In the genomic region with DNA sequence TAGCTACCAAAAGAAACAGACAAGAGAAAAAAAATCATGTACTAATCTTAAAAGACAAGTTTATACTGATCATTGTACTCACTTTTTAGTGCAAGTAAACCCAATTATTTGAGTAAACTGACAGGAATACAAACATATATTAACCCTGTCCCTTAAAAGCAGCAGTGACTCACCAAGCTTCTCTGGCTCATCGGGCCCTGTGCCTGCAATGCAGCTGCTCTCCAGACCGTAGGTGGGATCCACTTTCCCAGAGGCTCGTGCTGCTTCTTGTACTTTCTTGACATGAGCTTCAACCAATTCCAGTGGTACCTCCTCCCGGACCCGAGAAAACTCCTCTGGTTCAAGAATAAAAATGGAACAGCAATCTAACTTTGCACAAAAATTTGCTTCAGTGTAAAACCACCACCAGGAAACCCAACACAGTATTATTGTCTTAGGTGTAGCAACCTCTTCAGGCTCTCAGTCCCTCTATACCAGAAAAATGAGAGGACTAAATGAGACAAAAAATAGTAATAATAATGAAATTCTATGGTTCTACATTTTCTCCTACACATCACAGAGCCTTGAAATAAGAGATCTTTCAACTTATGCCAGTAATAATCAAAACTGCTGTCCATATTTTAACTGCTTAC, we compare ENCODE assay signal across 15 cellular contexts.
DNase-seq lines count a peak whose midpoint lies in the region; ATAC-seq, FAIRE-seq and TF ChIP-seq lines count a peak whose summit lies in the region.
"Had no signal": no experiment of that assay in that cellular context is flagged by ENCODE, and none has a peak within 500 bp of the region (broad histone marks: within the 10 kb centered on the region; RNA-seq: fewer than 3 reads in every experiment).

No MANE protein-coding gene starts in this region.

- peaks cover 7% of the 10 kb centered on the region for H3K4me1 Mint-ChIP-seq in progenitor cell of endocrine pancreas (ENCODE audit: low read depth)
- H3K4me1 Mint-ChIP-seq: activated naive CD8-positive, alpha-beta T cell treated with anti-CD3 and anti-CD28 coated beads, Interleukin-2, amount 10 ng/mL, durations not matched to agents 7 days and 5 days had no signal

- TF ChIP-seq CTCF in epithelial cell of esophagus (IDR thresholded peaks at IDR 0.05; ENCODE audit: insufficient read depth, low read depth, low read length, missing control alignments): no peak
- TF ChIP-seq CTCF in progenitor cell of endocrine pancreas (IDR thresholded peaks at IDR 0.05; ENCODE audit: unreplicated experiment): no peak

- ATAC-seq in GM21786 (IDR thresholded peaks at IDR 0.05; ENCODE audit: unreplicated experiment): no peak
- no peak for ATAC-seq in GM18517 (IDR thresholded peaks at IDR 0.05; ENCODE audit: unreplicated experiment)
- ATAC-seq: stimulated activated naive CD8-positive, alpha-beta T cell treated with anti-CD3 and anti-CD28 coated beads, Interleukin-15, Interleukin-2, amounts not matched to agents 100 U/mL and 50 U/mL, for 24 hours had no signal

- no peak overlapping the region for H3K4me3 ChIP-seq in epithelial cell of esophagus (ENCODE audit: low read length)

- H3K27me3 Mint-ChIP-seq in progenitor cell of endocrine pancreas: no peaks in the 10 kb centered on the region
- H3K27me3 Mint-ChIP-seq: activated naive CD8-positive, alpha-beta T cell treated with anti-CD3 and anti-CD28 coated beads, Interleukin-2, amount 10 ng/mL, durations not matched to agents 7 days and 5 days had no signal

- H3K27ac Mint-ChIP-seq in progenitor cell of endocrine pancreas: peak overlapping the region; percentile 78
- H3K27ac Mint-ChIP-seq: activated naive CD8-positive, alpha-beta T cell treated with anti-CD3 and anti-CD28 coated beads, Interleukin-2, amount 10 ng/mL, durations not matched to agents 7 days and 5 days had no signal

- H3K9me3 Mint-ChIP-seq in progenitor cell of endocrine pancreas (ENCODE audit: low read depth): peaks cover 6% of the 10 kb centered on the region

- no peak overlapping the region for H3K4me3 Mint-ChIP-seq in progenitor cell of endocrine pancreas (ENCODE audit: low read depth)
- H3K4me3 Mint-ChIP-seq: activated naive CD8-positive, alpha-beta T cell treated with anti-CD3 and anti-CD28 coated beads, Interleukin-2, amount 10 ng/mL, durations not matched to agents 7 days and 5 days had no signal

- DNase-seq in EH (ENCODE audit: low read depth) (peak; percentile 70), RCC 7860 (ENCODE audit: low spot score) (peak; percentile 21), epithelial cell of esophagus (ENCODE audit: low read depth) (peak; percentile 48), progenitor cell of endocrine pancreas (ENCODE audit: low spot score, unreplicated experiment) (no peak), GM19240 (ENCODE audit: insufficient read length, low spot score) (no peak), NCI-H2081 treated with DMSO at 0.1 percent for 48 hours (lab: John Stamatoyannopoulos, UW) (no peak)
- DNase-seq: activated CD4-positive, alpha-beta T cell treated with anti-CD3 and anti-CD28 coated beads for 48 hours; activated naive CD8-positive, alpha-beta T cell treated with anti-CD3 and anti-CD28 coated beads, Interleukin-2, amount 10 ng/mL, durations not matched to agents 7 days and 5 days; GDM1; NCI-H2081; Right ventricle myocardium superior; stimulated activated naive CD8-positive, alpha-beta T cell treated with anti-CD3 and anti-CD28 coated beads, Interleukin-15, Interleukin-2, amounts not matched to agents 100 U/mL and 50 U/mL, for 24 hours had no signal

- H3K36me3 Mint-ChIP-seq in progenitor cell of endocrine pancreas (ENCODE audit: insufficient read depth): peaks cover 47% of the 10 kb centered on the region

- peak; percentile 56 for FAIRE-seq in RCC 7860 (lab: Jason Lieb, UNC)
- FAIRE-seq: frontal cortex had no signal

Comparison
In these comparisons a context has a peak if more than half of its experiments do, and no peak if none do; other contexts are left out.
1. DNase-seq: peak in EH (single experiment), RCC 7860 (single experiment) and epithelial cell of esophagus (single experiment); none in progenitor cell of endocrine pancreas (single experiment), GM19240 (single experiment) and NCI-H2081 treated with DMSO at 0.1 percent for 48 hours (single experiment).